ENCODE assay signal across 15 cellular contexts in the genomic region with DNA sequence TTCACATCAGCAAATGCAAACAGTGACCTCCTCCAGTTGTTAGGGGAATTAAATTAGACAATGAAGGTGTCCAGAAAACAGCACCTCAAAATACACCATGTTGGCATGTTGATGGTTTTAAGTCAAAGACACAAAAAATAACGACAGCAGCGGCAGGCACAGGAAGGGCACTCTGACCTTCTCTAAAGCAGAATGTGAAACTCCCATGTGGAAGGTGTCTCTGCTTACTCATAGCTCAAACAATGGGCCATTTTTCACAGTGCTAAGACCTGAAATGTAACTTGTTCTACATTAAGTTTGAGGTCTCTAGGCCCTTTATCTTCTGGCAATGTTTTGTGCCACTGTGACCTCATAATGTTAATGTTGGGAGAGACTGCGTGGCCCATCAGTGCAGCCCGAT.
DNase-seq lines count a peak whose midpoint lies in the region; ATAC-seq and TF ChIP-seq lines count a peak whose summit lies in the region.
"Had no signal": no experiment of that assay in that cellular context is flagged by ENCODE, and none has a peak within 500 bp of the region (broad histone marks: within the 10 kb centered on the region; RNA-seq: fewer than 3 reads in every experiment).

No MANE protein-coding gene starts in this region.

- peak overlapping the region; percentile 28; the same call in 1 of the 2 replicates for H2AFZ ChIP-seq in GM23338

- H3K4me2 ChIP-seq in GM23338: no peak overlapping the region

- H3K4me1 Mint-ChIP-seq in Calu3 (ENCODE audit: low read depth, unreplicated experiment): peaks cover 34% of the 10 kb centered on the region
- H3K4me1 Mint-ChIP-seq in GM23338: peaks cover 15% of the 10 kb centered on the region
- H3K4me1 Mint-ChIP-seq in dendritic cell treated with granulocyte-macrophage colony-stimulating factor and Interleukin-4, amounts not matched to agents 40 ng/mL and 50 ng/mL, for 4 days (ENCODE audit: low read depth): peaks cover 38% of the 10 kb centered on the region
- peaks cover 21% of the 10 kb centered on the region for H3K4me1 Mint-ChIP-seq in progenitor cell of endocrine pancreas (ENCODE audit: low read depth)
- H3K4me1 Mint-ChIP-seq: activated B cell treated with CpG ODN at 0.5 μM for 24 hours had no signal

- H3K4me3 Mint-ChIP-seq in Calu3 (ENCODE audit: low read depth, unreplicated experiment) (peak overlapping the region; percentile 27), GM23338 (no peak overlapping the region), progenitor cell of endocrine pancreas (ENCODE audit: low read depth) (no peak overlapping the region)
- H3K4me3 Mint-ChIP-seq in dendritic cell treated with granulocyte-macrophage colony-stimulating factor and Interleukin-4, amounts not matched to agents 40 ng/mL and 50 ng/mL, for 4 days: no peak overlapping the region
- H3K4me3 Mint-ChIP-seq: activated B cell treated with CpG ODN at 0.5 μM for 24 hours; neural crest cell; T-helper 1 cell treated with Interleukin-12 subunit alpha and Interleukin-12 subunit beta and Interleukin-4 antibody, amounts not matched to agents 30 μg/mL and 1 μg/mL, for 36 hours had no signal

- no peak for ATAC-seq in GM23338
- ATAC-seq in esophagus mucosa: no peak
- no peak for ATAC-seq in HG02763 (IDR thresholded peaks at IDR 0.05; ENCODE audit: unreplicated experiment)
- no peak for ATAC-seq in GM19328 (IDR thresholded peaks at IDR 0.05; ENCODE audit: unreplicated experiment)

- 0 out of 2 replicates have a peak, but pooled peaks cover 4% of the 10 kb centered on the region for H3K9me2 ChIP-seq in GM23338 (ENCODE audit: insufficient read depth)

- CTCF ChIA-PET in Calu3 (lab: Charles Lee): interaction anchor here (0.6 to 1.3 kb wide), 2 partner anchors 9 to 473 kb away, joined by 3 read pairs; no protein-coding TSS in a partner anchor

- no peaks in the 10 kb centered on the region for H4K20me1 ChIP-seq in GM23338 (replicated peaks; ENCODE audit: insufficient read depth)

- H3K27me3 Mint-ChIP-seq in Calu3 (ENCODE audit: unreplicated experiment): no peaks in the 10 kb centered on the region
- peaks cover 10% of the 10 kb centered on the region for H3K27me3 Mint-ChIP-seq in GM23338 (ENCODE audit: insufficient read depth, low read depth, poor library complexity)
- H3K27me3 Mint-ChIP-seq in dendritic cell treated with granulocyte-macrophage colony-stimulating factor and Interleukin-4, amounts not matched to agents 40 ng/mL and 50 ng/mL, for 4 days: peaks cover 10% of the 10 kb centered on the region
- H3K27me3 Mint-ChIP-seq in progenitor cell of endocrine pancreas: peaks cover 16% of the 10 kb centered on the region

- H3K27ac ChIP-seq in GM23338 (ENCODE audit: low read depth): no peak overlapping the region

- peaks cover 6% of the 10 kb centered on the region for H3K36me3 Mint-ChIP-seq in Calu3 (ENCODE audit: insufficient read depth, unreplicated experiment)
- H3K36me3 Mint-ChIP-seq in GM23338 (ENCODE audit: low read depth): no peaks in the 10 kb centered on the region
- no peaks in the 10 kb centered on the region for H3K36me3 Mint-ChIP-seq in dendritic cell treated with granulocyte-macrophage colony-stimulating factor and Interleukin-4, amounts not matched to agents 40 ng/mL and 50 ng/mL, for 4 days (ENCODE audit: low read depth)
- no peaks in the 10 kb centered on the region for H3K36me3 Mint-ChIP-seq in progenitor cell of endocrine pancreas (ENCODE audit: insufficient read depth)

- H3K9me3 Mint-ChIP-seq in Calu3 (ENCODE audit: low read depth, unreplicated experiment): peaks cover 2% of the 10 kb centered on the region
- no peaks in the 10 kb centered on the region for H3K9me3 Mint-ChIP-seq in GM23338
- H3K9me3 Mint-ChIP-seq in dendritic cell treated with granulocyte-macrophage colony-stimulating factor and Interleukin-4, amounts not matched to agents 40 ng/mL and 50 ng/mL, for 4 days: no peaks in the 10 kb centered on the region
- H3K9me3 Mint-ChIP-seq in progenitor cell of endocrine pancreas (ENCODE audit: low read depth): no peaks in the 10 kb centered on the region
- H3K9me3 Mint-ChIP-seq: activated B cell treated with CpG ODN at 0.5 μM for 24 hours; neural crest cell; T-helper 1 cell treated with Interleukin-12 subunit alpha and Interleukin-12 subunit beta and Interleukin-4 antibody, amounts not matched to agents 30 μg/mL and 1 μg/mL, for 36 hours had no signal

- no peaks in the 10 kb centered on the region for H3K36me3 ChIP-seq in GM23338 (ENCODE audit: insufficient read depth)

- H3K4me1 ChIP-seq in GM23338 (ENCODE audit: insufficient read depth): no peaks in the 10 kb centered on the region; the same call in 1 of the 2 replicates

- no peaks in the 10 kb centered on the region for H3K79me2 ChIP-seq in GM23338 (replicated peaks; ENCODE audit: insufficient read depth)

- no TSS peak for BruUV-seq in Calu3 (replicated peaks; lab: Mats Ljungman, UMichigan)

- H3K4me3 ChIP-seq in GM23338: no peak overlapping the region

- peak overlapping the region; percentile 93 for H3K27ac Mint-ChIP-seq in Calu3 (ENCODE audit: unreplicated experiment)
- H3K27ac Mint-ChIP-seq in GM23338: no peak overlapping the region
- peak overlapping the region; percentile 4 for H3K27ac Mint-ChIP-seq in dendritic cell treated with granulocyte-macrophage colony-stimulating factor and Interleukin-4, amounts not matched to agents 40 ng/mL and 50 ng/mL, for 4 days
- peak overlapping the region; percentile 18 for H3K27ac Mint-ChIP-seq in progenitor cell of endocrine pancreas
- H3K27ac Mint-ChIP-seq: activated B cell treated with CpG ODN at 0.5 μM for 24 hours; T-helper 1 cell treated with Interleukin-12 subunit alpha and Interleukin-12 subunit beta and Interleukin-4 antibody, amounts not matched to agents 30 μg/mL and 1 μg/mL, for 36 hours had no signal

- intact Hi-C loops in Calu3 (cut with micrococcal nuclease; ENCODE audit: unreplicated experiment): loop anchor here (2.0 kb wide), 1 partner anchor 57 kb away; no protein-coding TSS in a partner anchor
- intact Hi-C loops in dendritic cell treated with granulocyte-macrophage colony-stimulating factor and Interleukin-4, amounts not matched to agents 40 ng/mL and 50 ng/mL, for 4 days (cut with micrococcal nuclease): no loop called here

- H3F3A ChIP-seq in GM23338 (replicated peaks; ENCODE audit: low read depth): no peaks in the 10 kb centered on the region

- TF ChIP-seq CTCF in Calu3 (IDR thresholded peaks at IDR 0.05; ENCODE audit: unreplicated experiment): no peak
- no peak for TF ChIP-seq CTCF in GM23338 (conservative IDR thresholded peaks at IDR 0.05; ENCODE audit: low read depth in 2 of 2)
- TF ChIP-seq CTCF in progenitor cell of endocrine pancreas (IDR thresholded peaks at IDR 0.05; ENCODE audit: unreplicated experiment): no peak

- peak; percentile 31 for DNase-seq in Calu3
- DNase-seq in GM23338 (ENCODE audit: low spot score): no peak
- DNase-seq in progenitor cell of endocrine pancreas (ENCODE audit: low spot score, unreplicated experiment): no peak
- DNase-seq in SKM-1 treated with dmso at 0.1 percent for 144 hours (lab: John Stamatoyannopoulos, UW; ENCODE audit: unreplicated experiment): no peak
- DNase-seq: activated B cell treated with CpG ODN at 0.5 μM for 24 hours, amygdala, mesenchymal stem cell, NCI-H1417 treated with DMSO at 0.1 percent for 48 hours, Right ventricle myocardium superior had no signal

- no peaks in the 10 kb centered on the region for H3K27me3 ChIP-seq in GM23338 (ENCODE audit: insufficient read depth)

TF ChIP-seq in GM23338, 12 proteins besides CTCF, POLR2A, EP300 and RAD21:
- TF ChIP-seq EZH2phosphoT487 (IDR thresholded peaks at IDR 0.05; ENCODE audit: unreplicated experiment): no peak
- no peak for TF ChIP-seq ZNF331 (CRISPR knock-in tag; IDR thresholded peaks at IDR 0.05; ENCODE audit: low read depth)
- TF ChIP-seq CREB1 (CRISPR knock-in tag; IDR thresholded peaks at IDR 0.05; ENCODE audit: low read depth): no peak
- no peak for TF ChIP-seq EZH2 (IDR thresholded peaks at IDR 0.05; ENCODE audit: low read depth, unreplicated experiment)
- no peak for TF ChIP-seq JUNB (IDR thresholded peaks at IDR 0.05; ENCODE audit: unreplicated experiment)
- no peak for TF ChIP-seq POLR2AphosphoS5 (IDR thresholded peaks at IDR 0.05; ENCODE audit: low read depth)
- TF ChIP-seq, protein P1, sequence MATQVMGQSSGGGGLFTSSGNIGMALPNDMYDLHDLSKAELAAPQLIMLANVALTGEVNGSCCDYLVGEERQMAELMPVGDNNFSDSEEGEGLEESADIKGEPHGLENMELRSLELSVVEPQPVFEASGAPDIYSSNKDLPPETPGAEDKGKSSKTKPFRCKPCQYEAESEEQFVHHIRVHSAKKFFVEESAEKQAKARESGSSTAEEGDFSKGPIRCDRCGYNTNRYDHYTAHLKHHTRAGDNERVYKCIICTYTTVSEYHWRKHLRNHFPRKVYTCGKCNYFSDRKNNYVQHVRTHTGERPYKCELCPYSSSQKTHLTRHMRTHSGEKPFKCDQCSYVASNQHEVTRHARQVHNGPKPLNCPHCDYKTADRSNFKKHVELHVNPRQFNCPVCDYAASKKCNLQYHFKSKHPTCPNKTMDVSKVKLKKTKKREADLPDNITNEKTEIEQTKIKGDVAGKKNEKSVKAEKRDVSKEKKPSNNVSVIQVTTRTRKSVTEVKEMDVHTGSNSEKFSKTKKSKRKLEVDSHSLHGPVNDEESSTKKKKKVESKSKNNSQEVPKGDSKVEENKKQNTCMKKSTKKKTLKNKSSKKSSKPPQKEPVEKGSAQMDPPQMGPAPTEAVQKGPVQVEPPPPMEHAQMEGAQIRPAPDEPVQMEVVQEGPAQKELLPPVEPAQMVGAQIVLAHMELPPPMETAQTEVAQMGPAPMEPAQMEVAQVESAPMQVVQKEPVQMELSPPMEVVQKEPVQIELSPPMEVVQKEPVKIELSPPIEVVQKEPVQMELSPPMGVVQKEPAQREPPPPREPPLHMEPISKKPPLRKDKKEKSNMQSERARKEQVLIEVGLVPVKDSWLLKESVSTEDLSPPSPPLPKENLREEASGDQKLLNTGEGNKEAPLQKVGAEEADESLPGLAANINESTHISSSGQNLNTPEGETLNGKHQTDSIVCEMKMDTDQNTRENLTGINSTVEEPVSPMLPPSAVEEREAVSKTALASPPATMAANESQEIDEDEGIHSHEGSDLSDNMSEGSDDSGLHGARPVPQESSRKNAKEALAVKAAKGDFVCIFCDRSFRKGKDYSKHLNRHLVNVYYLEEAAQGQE (IDR thresholded peaks at IDR 0.05; ENCODE audit: unreplicated experiment): no peak
